In the genomic region with DNA sequence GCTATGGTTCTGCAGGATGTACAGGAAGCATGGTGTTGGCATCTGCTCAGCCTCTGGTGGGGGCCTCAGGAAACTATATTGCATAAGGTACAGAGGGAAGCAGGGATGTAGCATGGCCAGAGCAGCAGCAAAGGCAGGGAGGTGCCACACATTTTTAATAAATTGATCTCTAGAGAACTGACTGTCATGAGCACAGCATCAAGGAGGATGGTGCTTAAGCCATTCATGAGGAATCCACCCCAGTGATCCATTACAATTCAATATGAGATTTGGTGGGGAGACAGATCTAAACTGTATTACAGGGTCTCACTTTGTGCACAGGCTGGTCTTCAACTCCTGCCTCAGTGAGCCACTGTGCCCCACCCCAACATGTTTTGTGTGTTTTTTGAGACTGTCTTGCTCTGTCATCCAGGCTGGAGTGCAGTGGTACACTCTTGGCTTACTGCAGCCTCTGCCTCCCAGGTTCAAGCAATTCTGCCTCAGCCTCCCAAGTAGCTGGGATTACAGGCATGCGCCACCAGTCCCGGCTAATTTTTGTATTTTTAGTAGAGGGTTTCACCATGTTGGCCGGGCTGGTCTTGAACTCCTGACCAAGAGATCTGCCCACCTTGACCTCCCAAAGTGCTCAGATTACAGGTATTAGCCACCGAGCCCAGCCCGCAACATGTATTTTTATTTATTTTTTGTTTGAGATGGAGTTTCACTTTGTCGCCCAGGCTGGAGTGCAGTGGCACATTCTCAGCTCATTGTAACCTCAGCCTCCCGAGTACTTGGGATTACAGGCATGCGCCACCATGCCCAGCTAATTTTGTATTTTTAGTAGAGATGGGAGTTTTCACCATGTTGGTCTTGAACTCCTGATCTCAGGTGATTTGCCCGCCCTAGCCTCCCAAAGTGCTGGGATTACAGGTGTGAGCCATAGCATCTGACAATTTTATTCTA, we compare ENCODE assay signal across 1 cellular context.
TF ChIP-seq lines count a peak whose summit lies in the region.

No MANE protein-coding gene starts in this region.

TF ChIP-seq in HepG2, 621 proteins besides CTCF, POLR2A, EP300 and RAD21 (continued from another document):
- TF ChIP-seq, protein P1, sequence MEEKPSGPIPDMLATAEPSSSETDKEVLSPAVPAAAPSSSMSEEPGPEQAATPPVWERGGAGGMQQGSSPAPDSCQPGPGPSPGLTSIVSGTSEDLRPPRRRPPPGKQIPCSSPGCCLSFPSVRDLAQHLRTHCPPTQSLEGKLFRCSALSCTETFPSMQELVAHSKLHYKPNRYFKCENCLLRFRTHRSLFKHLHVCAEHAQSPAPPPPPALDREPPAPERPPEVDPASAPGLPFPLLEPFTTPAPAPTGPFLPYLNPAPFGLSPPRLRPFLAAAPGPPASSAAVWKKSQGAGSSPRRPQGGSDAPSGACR (CRISPR knock-in tag; IDR thresholded peaks at IDR 0.05) = 0 out of 2 replicates have a peak, but pooled peaks have one; percentile 26
- TF ChIP-seq KMT2A (CRISPR knock-in tag; IDR thresholded peaks at IDR 0.05) (0 out of 2 replicates have a peak, but pooled peaks have one; percentile 12), GTF2F1 (IDR thresholded peaks at IDR 0.05; ENCODE audit: low read length) (no peak), HNRNPH1 (optimal IDR thresholded peaks at IDR 0.05; ENCODE audit: low read depth, low read length) (no peak), ESRRA (CRISPR knock-in tag; IDR thresholded peaks at IDR 0.05; ENCODE audit: low read depth) (no peak), HMG20B (CRISPR knock-in tag; conservative IDR thresholded peaks at IDR 0.05) (no peak), HOXA9 (CRISPR knock-in tag; IDR thresholded peaks at IDR 0.05; ENCODE audit: borderline replicate concordance) (no peak), ZNF296 (CRISPR knock-in tag; conservative IDR thresholded peaks at IDR 0.05) (0 out of 2 replicates have a peak, but pooled peaks have one; percentile 32), HOXA3 (CRISPR knock-in tag; IDR thresholded peaks at IDR 0.05) (0 out of 2 replicates have a peak, but pooled peaks have one; percentile 4), ZBTB8A (CRISPR knock-in tag; IDR thresholded peaks at IDR 0.05; ENCODE audit: borderline replicate concordance, low read depth) (0 out of 2 replicates have a peak, but pooled peaks have one; percentile 13), NKX3-1 (CRISPR knock-in tag; IDR thresholded peaks at IDR 0.05) (0 out of 2 replicates have a peak, but pooled peaks have one; percentile 29), ZC3H4 (CRISPR knock-in tag; IDR thresholded peaks at IDR 0.05; ENCODE audit: borderline replicate concordance) (0 out of 2 replicates have a peak, but pooled peaks have one; percentile 33), WIZ (CRISPR knock-in tag; IDR thresholded peaks at IDR 0.05) (no peak), ZNF547 (CRISPR knock-in tag; IDR thresholded peaks at IDR 0.05) (no peak), DNMT1 (CRISPR knock-in tag; IDR thresholded peaks at IDR 0.05) (no peak)
- TF ChIP-seq, protein P2, sequence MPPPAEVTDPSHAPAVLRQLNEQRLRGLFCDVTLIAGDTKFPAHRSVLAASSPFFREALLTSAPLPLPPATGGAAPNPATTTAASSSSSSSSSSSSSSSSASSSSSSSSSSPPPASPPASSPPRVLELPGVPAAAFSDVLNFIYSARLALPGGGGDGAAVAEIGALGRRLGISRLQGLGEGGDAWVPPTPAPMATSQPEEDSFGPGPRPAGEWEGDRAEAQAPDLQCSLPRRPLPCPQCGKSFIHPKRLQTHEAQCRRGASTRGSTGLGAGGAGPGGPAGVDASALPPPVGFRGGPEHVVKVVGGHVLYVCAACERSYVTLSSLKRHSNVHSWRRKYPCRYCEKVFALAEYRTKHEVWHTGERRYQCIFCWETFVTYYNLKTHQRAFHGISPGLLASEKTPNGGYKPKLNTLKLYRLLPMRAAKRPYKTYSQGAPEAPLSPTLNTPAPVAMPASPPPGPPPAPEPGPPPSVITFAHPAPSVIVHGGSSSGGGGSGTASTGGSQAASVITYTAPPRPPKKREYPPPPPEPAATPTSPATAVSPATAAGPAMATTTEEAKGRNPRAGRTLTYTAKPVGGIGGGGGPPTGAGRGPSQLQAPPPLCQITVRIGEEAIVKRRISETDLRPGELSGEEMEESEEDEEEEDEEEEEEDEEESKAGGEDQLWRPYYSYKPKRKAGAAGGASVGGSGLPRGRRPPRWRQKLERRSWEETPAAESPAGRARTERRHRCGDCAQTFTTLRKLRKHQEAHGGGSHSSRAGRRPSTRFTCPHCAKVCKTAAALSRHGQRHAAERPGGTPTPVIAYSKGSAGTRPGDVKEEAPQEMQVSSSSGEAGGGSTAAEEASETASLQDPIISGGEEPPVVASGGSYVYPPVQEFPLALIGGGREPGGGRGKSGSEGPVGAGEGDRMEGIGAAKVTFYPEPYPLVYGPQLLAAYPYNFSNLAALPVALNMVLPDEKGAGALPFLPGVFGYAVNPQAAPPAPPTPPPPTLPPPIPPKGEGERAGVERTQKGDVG (CRISPR knock-in tag; IDR thresholded peaks at IDR 0.05; ENCODE audit: borderline replicate concordance) = 0 out of 2 replicates have a peak, but pooled peaks have one; percentile 56
- TF ChIP-seq, protein P3, sequence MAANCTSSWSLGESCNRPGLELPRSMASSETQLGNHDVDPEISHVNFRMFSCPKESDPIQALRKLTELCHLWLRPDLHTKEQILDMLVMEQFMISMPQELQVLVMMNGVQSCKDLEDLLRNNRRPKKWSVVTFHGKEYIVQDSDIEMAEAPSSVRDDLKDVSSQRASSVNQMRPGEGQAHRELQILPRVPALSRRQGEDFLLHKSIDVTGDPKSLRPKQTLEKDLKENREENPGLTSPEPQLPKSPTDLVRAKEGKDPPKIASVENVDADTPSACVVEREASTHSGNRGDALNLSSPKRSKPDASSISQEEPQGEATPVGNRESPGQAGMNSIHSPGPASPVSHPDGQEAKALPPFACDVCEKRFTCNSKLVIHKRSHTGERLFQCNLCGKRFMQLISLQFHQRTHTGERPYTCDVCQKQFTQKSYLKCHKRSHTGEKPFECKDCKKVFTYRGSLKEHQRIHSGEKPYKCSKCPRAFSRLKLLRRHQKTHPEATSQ (CRISPR knock-in tag; IDR thresholded peaks at IDR 0.05; ENCODE audit: borderline replicate concordance) = 0 out of 2 replicates have a peak, but pooled peaks have one; percentile 9
- TF ChIP-seq, protein P4, sequence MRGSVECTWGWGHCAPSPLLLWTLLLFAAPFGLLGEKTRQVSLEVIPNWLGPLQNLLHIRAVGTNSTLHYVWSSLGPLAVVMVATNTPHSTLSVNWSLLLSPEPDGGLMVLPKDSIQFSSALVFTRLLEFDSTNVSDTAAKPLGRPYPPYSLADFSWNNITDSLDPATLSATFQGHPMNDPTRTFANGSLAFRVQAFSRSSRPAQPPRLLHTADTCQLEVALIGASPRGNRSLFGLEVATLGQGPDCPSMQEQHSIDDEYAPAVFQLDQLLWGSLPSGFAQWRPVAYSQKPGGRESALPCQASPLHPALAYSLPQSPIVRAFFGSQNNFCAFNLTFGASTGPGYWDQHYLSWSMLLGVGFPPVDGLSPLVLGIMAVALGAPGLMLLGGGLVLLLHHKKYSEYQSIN (CRISPR knock-in tag; IDR thresholded peaks at IDR 0.05; ENCODE audit: borderline replicate concordance) = no peak
